Comparison of ENCODE assay signal across 23 cellular contexts in the genomic region with DNA sequence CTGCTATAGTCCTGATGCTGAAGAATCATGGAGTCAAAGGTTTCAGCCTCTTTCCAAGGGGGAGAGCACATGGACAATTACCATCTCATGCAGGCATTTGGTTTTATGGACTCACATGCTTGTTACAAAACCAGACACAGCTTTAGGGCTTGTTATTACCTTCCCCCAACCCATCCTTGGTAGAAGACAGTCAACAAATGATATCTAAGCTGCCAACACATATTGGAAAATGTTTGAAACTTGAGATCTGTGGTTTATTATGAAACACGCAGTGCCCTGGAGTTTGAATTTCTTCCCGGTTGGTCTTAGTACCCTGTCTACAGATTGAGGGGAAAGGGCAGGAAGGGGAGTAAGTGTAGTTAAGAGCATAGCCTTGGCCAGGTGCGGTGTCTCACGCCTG. TPM values are rescaled to one million over a fixed set of nuclear protein-coding genes. Genes with fewer than 3 reads are reported as not detected.
DNase-seq lines count a peak whose midpoint lies in the region; ATAC-seq, FAIRE-seq and TF ChIP-seq lines count a peak whose summit lies in the region.
"Had no signal": no experiment of that assay in that cellular context is flagged by ENCODE, and none has a peak within 500 bp of the region (broad histone marks: within the 10 kb centered on the region; RNA-seq: fewer than 3 reads in every experiment).

No MANE protein-coding gene starts in this region.

- peaks cover 2% of the 10 kb centered on the region; the same call in 1 of the 2 replicates for H3K9me3 ChIP-seq in K562 (replicated peaks; ENCODE audit: control insufficient read depth, insufficient read depth, low read depth, low read length)
- H3K9me3 ChIP-seq: ascending aorta, BLaER1, heart left ventricle, neutrophil, right atrium auricular region had no signal

- H3K36me3 ChIP-seq in K562 (ENCODE audit: control insufficient read depth, insufficient read depth, low read length), result no peaks in the 10 kb centered on the region
- H3K36me3 ChIP-seq: ascending aorta, BLaER1, heart left ventricle, neutrophil, right atrium auricular region had no signal

- in situ Hi-C loops in K562 (cut with MboI) (no loop called here), GM13977 (cut with MboI; ENCODE audit: low pct_unique_long_range_greater_than_20kb, low sequenced_read_pairs, unreplicated experiment) (no loop called here)

- TF ChIP-seq EP300 in K562 (IDR thresholded peaks at IDR 0.05; ENCODE audit: low read length), result no peak

- H3K4me3 Mint-ChIP-seq in Calu3 (ENCODE audit: low read depth, unreplicated experiment), result no peak overlapping the region

- TF ChIP-seq POLR2A in K562 (conservative IDR thresholded peaks at IDR 0.05), result no peak

- no peaks in the 10 kb centered on the region for H3K79me2 ChIP-seq in K562 (ENCODE audit: control insufficient read depth, insufficient read depth, low read length)

- intact Hi-C loops in Calu3 (cut with micrococcal nuclease; ENCODE audit: unreplicated experiment) (no loop called here), K562 (cut with micrococcal nuclease) (no loop called here)

- H3K36me3 Mint-ChIP-seq in Calu3 (ENCODE audit: insufficient read depth, unreplicated experiment), result no peaks in the 10 kb centered on the region

- H3K9me3 Mint-ChIP-seq in Calu3 (ENCODE audit: low read depth, unreplicated experiment), result no peaks in the 10 kb centered on the region

- H4K20me1 ChIP-seq in K562 (replicated peaks; ENCODE audit: control insufficient read depth, insufficient read depth, low read length), result no peaks in the 10 kb centered on the region
- H4K20me1 ChIP-seq: BLaER1 had no signal

- TF ChIP-seq CTCF in Calu3 (IDR thresholded peaks at IDR 0.05; ENCODE audit: unreplicated experiment) (no peak), K562 (IDR thresholded peaks at IDR 0.05 in 2 of 3, conservative IDR thresholded peaks at IDR 0.05 in 1 of 3; ENCODE audit: insufficient read depth in 2 of 3, low read depth in 1 of 3, low read length in 3 of 3) (no peak), GM13977 (IDR thresholded peaks at IDR 0.05; ENCODE audit: extremely low read depth, insufficient read depth, missing control alignments) (no peak)

- no peak for FAIRE-seq in K562 (lab: Jason Lieb, UNC)
- FAIRE-seq: endothelial cell of umbilical vein had no signal

- no peak overlapping the region; the same call in 1 of the 2 replicates for H3K4me2 ChIP-seq in K562 (ENCODE audit: insufficient read depth, low read length)
- H3K4me2 ChIP-seq: BLaER1 had no signal

- peak; percentile 44 for DNase-seq in Calu3
- peak; percentile 9 for DNase-seq in HT1080 (ENCODE audit: low read depth)
- peak in 1 of 4 experiments; percentile 16 for DNase-seq in K562 (ENCODE audit: extremely low read depth in 1 of 4, low spot score in 3 of 4)
- DNase-seq in myocyte (ENCODE audit: low read depth), result peak; percentile 60
- DNase-seq in germinal center (ENCODE audit: low spot score), result no peak
- no peak for DNase-seq in GM13977 (ENCODE audit: low spot score)
- DNase-seq: activated CD8-positive, alpha-beta memory T cell treated with anti-CD3 and anti-CD28 coated beads, Interleukin-2, amount 50 U/mL, for 4 hours; DMS53; heart left ventricle; midbrain; NCI-H1930; NCI-H510A; substantia nigra; T1000 had no signal

- peak overlapping the region; percentile 90 for H2AFZ ChIP-seq in K562 (ENCODE audit: low read depth, low read length)

- POLR2A ChIA-PET in K562 (lab: Yijun Ruan, JAX), result no interaction called here

- peak overlapping the region in 1 of 2 experiments; percentile 2; a peak in 1 of 4 replicates for H3K9ac ChIP-seq in K562 (ENCODE audit: insufficient read depth in 1 of 2, low read depth in 2 of 2, low read length in 2 of 2)
- H3K9ac ChIP-seq: BLaER1 had no signal

- BruUV-seq in Calu3 (replicated peaks; lab: Mats Ljungman, UMichigan), result no TSS peak
- no TSS peak for BruUV-seq in K562 (replicated peaks; lab: Mats Ljungman, UMichigan)

- peaks cover 27% of the 10 kb centered on the region for H3K4me1 Mint-ChIP-seq in Calu3 (ENCODE audit: low read depth, unreplicated experiment)

- peak overlapping the region; percentile 93 for H3K27ac ChIP-seq in K562 (ENCODE audit: extremely low read depth, low read depth, low read length)
- H3K27ac ChIP-seq: ascending aorta, BLaER1, heart left ventricle, neutrophil, right atrium auricular region had no signal

- no peaks in the 10 kb centered on the region for H3K9me1 ChIP-seq in K562 (ENCODE audit: control insufficient read depth, insufficient read depth, low read length)

- H3K27ac Mint-ChIP-seq in Calu3 (ENCODE audit: unreplicated experiment), result peak overlapping the region; percentile 47

- peaks cover 29 to 34% of the 10 kb centered on the region in 2 experiments for H3K4me1 ChIP-seq in K562 (replicated peaks in 1 of 2; ENCODE audit: control insufficient read depth in 2 of 2, insufficient read depth in 2 of 2, low read length in 2 of 2)
- H3K4me1 ChIP-seq: ascending aorta, BLaER1, heart left ventricle, right atrium auricular region had no signal

- 60% methylated on average over 4 of the region's 4 CpGs for WGBS in K562 (ENCODE audit: insufficient coverage, low coverage, missing lambda C conversion rate)

- no peak for ATAC-seq in K562
- ATAC-seq in HG03280 (IDR thresholded peaks at IDR 0.05; ENCODE audit: unreplicated experiment), result no peak
- no peak for ATAC-seq in GM19023 (IDR thresholded peaks at IDR 0.05; ENCODE audit: unreplicated experiment)
- ATAC-seq: heart left ventricle had no signal

- TF ChIP-seq RAD21 in K562 (CRISPR knock-in tag; conservative IDR thresholded peaks at IDR 0.05 in 1 of 2, IDR thresholded peaks at IDR 0.05 in 1 of 2), result no peak

- CTCF ChIA-PET in Calu3 (lab: Charles Lee) (interaction anchor here (0.7 to 1.2 kb wide), 2 partner anchors 14 to 442 kb away, joined by 3 to 7 read pairs; no protein-coding TSS in a partner anchor), K562 (lab: Yijun Ruan, JAX; ENCODE audit: low intra/inter-chr PET ratio) (no interaction called here)

- H3K4me3 ChIP-seq in K562, result no peak overlapping the region
- H3K4me3 ChIP-seq: ascending aorta, BLaER1, heart left ventricle, right atrium auricular region had no signal

- no peaks in the 10 kb centered on the region for H3K27me3 ChIP-seq in K562 (ENCODE audit: control insufficient read depth in 2 of 2, insufficient read depth in 2 of 2, low read length in 2 of 2)
- H3K27me3 ChIP-seq: ascending aorta, BLaER1, heart left ventricle, neutrophil, right atrium auricular region had no signal

- no peaks in the 10 kb centered on the region for H3K27me3 Mint-ChIP-seq in Calu3 (ENCODE audit: unreplicated experiment)

TF ChIP-seq in K562, 482 proteins besides CTCF, POLR2A, EP300 and RAD21 (continues in another document):
- TF ChIP-seq MYC (IDR thresholded peaks at IDR 0.05; ENCODE audit: low read depth, low read length) (no peak), MYC (CRISPR knock-in tag; IDR thresholded peaks at IDR 0.05; ENCODE audit: borderline replicate concordance, low read depth) (no peak), CBFB (CRISPR knock-in tag; IDR thresholded peaks at IDR 0.05) (no peak), TAL1 (IDR thresholded peaks at IDR 0.05) (no peak), RFX7 (CRISPR knock-in tag; IDR thresholded peaks at IDR 0.05) (no peak), LCOR (CRISPR knock-in tag; IDR thresholded peaks at IDR 0.05) (no peak)

RNA-seq across cellular contexts. Expression of a gene that starts 12.5 kb away (rescaled TPM):
- total RNA-seq in Calu3 (2022) (not detected in 2 replicates), K562 (2014; rRNA removed) (not detected in 2 replicates), K562 (2014; rRNA removed; fragmentation: Illumina TruSeq; extraction: Trizol) (not detected in 2 replicates), K562 (2015; rRNA removed; fragmentation: Illumina TruSeq; extraction: Trizol) (not detected in 2 replicates), K562 (2021) (0.31 and 0.65 TPM in 2 replicates), myocyte (not detected in 2 replicates)
- total RNA-seq in HT1080 (2014; rRNA removed; shearing (Covaris generic)), result not detected in 2 replicates
- polyA plus RNA-seq in HT1080 (2015; cell fraction: cytosol; rRNA removed), result not detected in 2 replicates
- not detected in 2 replicates for polyA plus RNA-seq in HT1080 (2015; cell fraction: nucleus; rRNA removed)
- not detected in 2 replicates for total RNA-seq in K562 (2011; cell fraction: chromatin; rRNA removed; ENCODE audit: low replicate concordance)
- total RNA-seq in K562 (2011; cell fraction: nucleolus; rRNA removed), result not detected in 2 replicates
- not detected in 2 replicates for total RNA-seq in K562 (2011; cell fraction: nucleoplasm; rRNA removed)
- polyA plus RNA-seq in K562 (2011; rRNA removed) (not detected in 2 replicates), K562 (2014; fragmentation: Illumina TruSeq; extraction: Trizol) (not detected in 2 replicates), K562 (2014; fragmentation: Nextera tagmentation; extraction: Ambion mirVana) (not detected), K562 (2014; rRNA removed) (not detected in 2 replicates)
- polyA plus RNA-seq in K562 (2011; cell fraction: cytosol; rRNA removed), result not detected in 2 replicates
- polyA plus RNA-seq in K562 (2011; cell fraction: nucleus; rRNA removed), result not detected in 2 replicates
- polyA plus RNA-seq in K562 (2012), result not detected in 2 replicates
- polyA minus RNA-seq in K562 (2011; rRNA and poly(A)+ RNA removed), result not detected in 2 replicates
- polyA minus RNA-seq in K562 (2011; cell fraction: cytosol; rRNA and poly(A)+ RNA removed), result not detected in 2 replicates
- not detected in 2 replicates for polyA minus RNA-seq in K562 (2011; cell fraction: nucleus; rRNA and poly(A)+ RNA removed)
- 0.82 TPM for polyA plus RNA-seq in myocyte (2012)
- total RNA-seq: ascending aorta, endothelial cell of umbilical vein, kidney epithelial cell, OCI-LY7, right atrium auricular region had no signal
- polyA plus RNA-seq: endothelial cell of umbilical vein, heart left ventricle had no signal

RNA-seq across cellular contexts. Expression of a gene that starts 19.2 kb away (rescaled TPM):
- not detected in 2 replicates for total RNA-seq in Calu3 (2022)
- not detected in 2 replicates for total RNA-seq in HT1080 (2014; rRNA removed; shearing (Covaris generic))
- not detected in 2 replicates for polyA plus RNA-seq in HT1080 (2015; cell fraction: cytosol; rRNA removed)
- not detected in 2 replicates for polyA plus RNA-seq in HT1080 (2015; cell fraction: nucleus; rRNA removed)
- total RNA-seq in K562 (2011; cell fraction: chromatin; rRNA removed; ENCODE audit: low replicate concordance), result not detected in 2 replicates
- not detected in 2 replicates for total RNA-seq in K562 (2011; cell fraction: nucleolus; rRNA removed)
- not detected in 2 replicates for total RNA-seq in K562 (2011; cell fraction: nucleoplasm; rRNA removed)
- total RNA-seq in K562 (2014; rRNA removed), result not detected in 2 replicates
- total RNA-seq in K562 (2014; rRNA removed; fragmentation: Illumina TruSeq; extraction: Trizol), result not detected in 2 replicates
- not detected in 2 replicates for total RNA-seq in K562 (2015; rRNA removed; fragmentation: Illumina TruSeq; extraction: Trizol)
- 0.22 TPM in 1 of 2 replicates, not detected in the other for total RNA-seq in K562 (2021)
- polyA plus RNA-seq in K562 (2011; rRNA removed), result not detected in 2 replicates
- not detected in 2 replicates for polyA plus RNA-seq in K562 (2011; cell fraction: cytosol; rRNA removed)
- polyA plus RNA-seq in K562 (2011; cell fraction: nucleus; rRNA removed), result not detected in 2 replicates
- not detected in 2 replicates for polyA plus RNA-seq in K562 (2012)
- not detected in 2 replicates for polyA plus RNA-seq in K562 (2014; fragmentation: Illumina TruSeq; extraction: Trizol)
- not detected for polyA plus RNA-seq in K562 (2014; fragmentation: Nextera tagmentation; extraction: Ambion mirVana)
- not detected in 2 replicates for polyA plus RNA-seq in K562 (2014; rRNA removed)
- not detected in 2 replicates for polyA minus RNA-seq in K562 (2011; rRNA and poly(A)+ RNA removed)
- not detected in 2 replicates for polyA minus RNA-seq in K562 (2011; cell fraction: cytosol; rRNA and poly(A)+ RNA removed)
- not detected in 2 replicates for polyA minus RNA-seq in K562 (2011; cell fraction: nucleus; rRNA and poly(A)+ RNA removed)
- total RNA-seq in myocyte, result not detected in 2 replicates
- 0.30 TPM for polyA plus RNA-seq in myocyte (2012)
- total RNA-seq: ascending aorta, endothelial cell of umbilical vein, heart left ventricle, kidney epithelial cell, OCI-LY7, right atrium auricular region had no signal
- polyA plus RNA-seq: endothelial cell of umbilical vein, heart left ventricle had no signal

Comparison
In these comparisons a context has a peak if more than half of its experiments do, and no peak if none do; other contexts are left out.
1. DNase-seq: peak in Calu3 (single experiment), HT1080 (single experiment) and myocyte (single experiment); none in germinal center (single experiment) and GM13977 (single experiment).